6 cellular contexts compared by ENCODE assay signal in the genomic region with DNA sequence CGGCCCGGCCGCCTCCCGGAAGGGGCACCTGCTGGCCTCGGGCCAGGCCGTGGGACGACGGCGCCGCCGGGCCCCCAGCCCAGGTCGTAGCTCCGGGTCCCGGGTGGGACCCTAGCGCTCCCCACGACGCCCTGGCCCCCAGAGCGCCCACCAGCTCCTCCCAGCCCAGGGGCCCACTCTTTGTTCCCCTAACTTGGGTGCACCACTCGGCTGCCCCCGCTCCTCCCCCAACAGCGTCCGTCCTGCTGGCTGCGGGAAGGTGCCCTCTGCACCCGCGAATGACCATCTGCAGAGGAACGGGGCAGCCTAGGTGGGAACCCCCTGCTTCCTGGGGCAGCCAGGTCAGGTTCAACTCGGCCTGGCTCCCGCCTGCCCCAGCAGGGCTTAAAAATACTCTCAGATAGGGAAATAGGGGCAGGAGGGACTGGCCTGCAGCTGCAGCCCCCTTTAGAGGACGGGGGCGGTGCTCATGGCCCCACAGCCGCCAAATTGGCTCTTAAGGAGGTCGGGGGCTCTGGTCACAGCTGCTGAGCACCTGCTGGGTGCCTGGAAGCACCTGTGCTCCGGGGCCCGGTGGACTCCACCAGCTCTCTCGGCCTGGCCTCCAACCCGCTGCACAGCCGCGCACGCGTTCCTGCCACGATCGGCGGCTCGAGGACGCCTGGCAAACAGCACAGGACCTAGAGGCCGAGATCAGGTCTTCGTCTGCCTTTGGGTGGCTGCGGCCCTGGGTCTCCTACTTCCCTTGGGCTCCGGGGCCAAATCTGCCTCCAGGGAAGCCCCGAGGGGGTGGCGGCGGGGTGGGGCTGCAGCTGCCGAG. TPM values are rescaled to one million over a fixed set of nuclear protein-coding genes. Genes with fewer than 3 reads are reported as not detected.
A peak's percentile ranks its signal among the peaks of the same experiment; 100 is the strongest.
DNase-seq lines count a peak whose midpoint lies in the region; ATAC-seq and TF ChIP-seq lines count a peak whose summit lies in the region.

No MANE protein-coding gene starts in this region.

- peak overlapping the region; percentile 86 for H3K4me2 ChIP-seq in OCI-LY7 (ENCODE audit: low read length)

- BruUV-seq in OCI-LY7 (replicated peaks; lab: Mats Ljungman, UMichigan), result no TSS peak

- POLR2A ChIA-PET in OCI-LY7 (lab: Charles Lee), result interaction anchor here (0.6 to 0.7 kb wide), 2 partner anchors 17 to 66 kb away, joined by 3 read pairs; no protein-coding TSS in a partner anchor

- H3K9me3 ChIP-seq in OCI-LY7 (ENCODE audit: low read length) (no peaks in the 10 kb centered on the region), left ventricle myocardium inferior (replicated peaks) (no peaks in the 10 kb centered on the region)

- peaks cover 6% of the 10 kb centered on the region for H3K4me1 Mint-ChIP-seq in type B pancreatic cell (ENCODE audit: unreplicated experiment)

- peaks cover 52% of the 10 kb centered on the region for H3K4me1 ChIP-seq in OCI-LY7 (ENCODE audit: insufficient read depth, low read length, poor library complexity, severe bottlenecking)
- peaks cover 83% of the 10 kb centered on the region for H3K4me1 ChIP-seq in left ventricle myocardium inferior

- peak overlapping the region; percentile 23 for H3K27ac Mint-ChIP-seq in type B pancreatic cell

- H3K9me2 ChIP-seq in OCI-LY7 (ENCODE audit: insufficient read depth, low read length), result no peaks in the 10 kb centered on the region

- TF ChIP-seq CTCF in OCI-LY7 (conservative IDR thresholded peaks at IDR 0.05; ENCODE audit: low read length), result no peak
- no peak for TF ChIP-seq CTCF in left ventricle myocardium inferior (IDR thresholded peaks at IDR 0.05; ENCODE audit: borderline replicate concordance)
- no peak for TF ChIP-seq CTCF in type B pancreatic cell (conservative IDR thresholded peaks at IDR 0.05)

- DNase-seq in DMS79 treated with DMSO at 0.1 percent for 48 hours (lab: John Stamatoyannopoulos, UW) (peak; percentile 51), OCI-LY7 (ENCODE audit: low spot score) (peak; percentile 66), left ventricle myocardium inferior (no peak), type B pancreatic cell (ENCODE audit: extremely low spot score, unreplicated experiment) (no peak), NOMO-1 treated with dmso at 0.1 percent for 144 hours (lab: John Stamatoyannopoulos, UW; ENCODE audit: unreplicated experiment) (no peak)

- no peaks in the 10 kb centered on the region for H3K36me3 Mint-ChIP-seq in type B pancreatic cell

- intact Hi-C loops in OCI-LY7 (cut with micrococcal nuclease; ENCODE audit: unreplicated experiment), result loop anchor here (1.0 to 5.0 kb wide), 3 partner anchors 28 to 65 kb away; a partner anchor contains a TSS
- intact Hi-C loops in left ventricle myocardium inferior (cut with micrococcal nuclease), result no loop called here

- H3K27ac ChIP-seq in OCI-LY7 (ENCODE audit: low read depth, low read length, poor library complexity, severe bottlenecking), result peak overlapping the region; percentile 47
- H3K27ac ChIP-seq in left ventricle myocardium inferior (replicated peaks), result peak overlapping the region; percentile 97

- CTCF ChIA-PET in OCI-LY7 (lab: Charles Lee; ENCODE audit: unreplicated experiment), result interaction anchor here (0.6 to 1.4 kb wide), 3 partner anchors 15 to 65 kb away, joined by 3 to 5 read pairs (median 4); no protein-coding TSS in a partner anchor

- peak overlapping the region; percentile 81 for H3K4me3 Mint-ChIP-seq in type B pancreatic cell

- no peaks in the 10 kb centered on the region for H4K20me1 ChIP-seq in OCI-LY7 (ENCODE audit: insufficient read depth, low read length)

- H3K27me3 Mint-ChIP-seq in type B pancreatic cell, result no peaks in the 10 kb centered on the region

- H2AFZ ChIP-seq in OCI-LY7 (ENCODE audit: low read length), result peak overlapping the region; percentile 50; the same call in 1 of the 2 replicates

- no peak for ATAC-seq in HG03280 (IDR thresholded peaks at IDR 0.05; ENCODE audit: unreplicated experiment)

- no peaks in the 10 kb centered on the region for H3K36me3 ChIP-seq in OCI-LY7 (ENCODE audit: insufficient read depth, low read length)
- no peaks in the 10 kb centered on the region for H3K36me3 ChIP-seq in left ventricle myocardium inferior

- peak overlapping the region; percentile 92 for H3K4me3 ChIP-seq in OCI-LY7 (ENCODE audit: low read depth, low read length, poor library complexity, severe bottlenecking)
- peak overlapping the region; percentile 98 for H3K4me3 ChIP-seq in left ventricle myocardium inferior

- H3K9me3 Mint-ChIP-seq in type B pancreatic cell, result no peaks in the 10 kb centered on the region

- H3K27me3 ChIP-seq in left ventricle myocardium inferior (ENCODE audit: low read depth), result no peaks in the 10 kb centered on the region

- no peaks in the 10 kb centered on the region for H3K79me2 ChIP-seq in OCI-LY7 (ENCODE audit: insufficient read depth, low read depth, low read length)

RNA-seq across cellular contexts. Expression of a gene that starts 0.6 kb away (rescaled TPM):
- total RNA-seq in OCI-LY7 (2014; rRNA removed; shearing (Covaris generic)), result 53.3 and 59.3 TPM in 2 replicates
- 144 and 162 TPM in 2 replicates for total RNA-seq in OCI-LY7 (2022)
- 70.9 TPM for total RNA-seq in left ventricle myocardium inferior
- 246 and 611 TPM in 2 replicates for total RNA-seq in type B pancreatic cell (ENCODE audit: low replicate concordance)

RNA-seq across cellular contexts. Expression of a gene that starts 19.2 kb away (rescaled TPM):
- total RNA-seq in OCI-LY7 (2014; rRNA removed; shearing (Covaris generic)), result 2,092 and 3,376 TPM in 2 replicates
- total RNA-seq in OCI-LY7 (2022) (2,373 and 2,571 TPM in 2 replicates), left ventricle myocardium inferior (661 TPM), type B pancreatic cell (ENCODE audit: low replicate concordance) (1,432 and 1,737 TPM in 2 replicates)

RNA-seq across cellular contexts. Expression of a gene that starts 39.4 kb away (rescaled TPM):
- total RNA-seq in OCI-LY7 (2014; rRNA removed; shearing (Covaris generic)), result 11.1 and 14.8 TPM in 2 replicates
- total RNA-seq in OCI-LY7 (2022) (22.5 and 23.3 TPM in 2 replicates), left ventricle myocardium inferior (12.0 TPM), type B pancreatic cell (ENCODE audit: low replicate concordance) (11.7 and 18.4 TPM in 2 replicates)

RNA-seq across cellular contexts. Expression of a gene that starts 59.6 kb away (rescaled TPM):
- not detected in 2 replicates for total RNA-seq in OCI-LY7 (2014; rRNA removed; shearing (Covaris generic))
- total RNA-seq in OCI-LY7 (2022) (not detected in 2 replicates), left ventricle myocardium inferior (not detected), type B pancreatic cell (ENCODE audit: low replicate concordance) (7.3 and 17.9 TPM in 2 replicates)

Comparison
In these comparisons a context has a peak if more than half of its experiments do, and no peak if none do; other contexts are left out.
1. DNase-seq: peak in DMS79 treated with DMSO at 0.1 percent for 48 hours (single experiment) and OCI-LY7 (single experiment); none in left ventricle myocardium inferior (single experiment), type B pancreatic cell (single experiment) and NOMO-1 treated with dmso at 0.1 percent for 144 hours (single experiment).